19 cellular contexts compared by ENCODE assay signal in the genomic region with DNA sequence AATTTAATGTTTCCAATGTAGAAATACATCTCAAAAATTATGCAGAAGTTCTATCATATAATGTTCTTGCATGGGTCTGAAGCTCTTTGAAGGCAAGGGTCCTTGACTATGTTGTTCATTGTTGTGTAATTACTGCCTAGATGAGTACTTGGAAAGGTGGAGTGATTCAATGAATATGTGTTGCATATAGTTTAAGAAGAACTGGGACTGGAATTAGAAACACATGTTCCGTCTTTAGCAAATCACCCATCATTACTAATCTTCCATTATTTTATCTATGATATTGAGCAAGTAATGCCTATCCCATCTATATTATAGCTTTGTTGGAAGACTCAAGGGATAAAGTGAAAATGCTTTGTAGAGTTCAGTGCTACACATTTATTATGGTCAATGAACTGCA.
A peak's percentile ranks its signal among the peaks of the same experiment; 100 is the strongest.
DNase-seq lines count a peak whose midpoint lies in the region; ATAC-seq and TF ChIP-seq lines count a peak whose summit lies in the region.
"Had no signal": no experiment of that assay in that cellular context is flagged by ENCODE, and none has a peak within 500 bp of the region (broad histone marks: within the 10 kb centered on the region; RNA-seq: fewer than 3 reads in every experiment).

No MANE protein-coding gene starts in this region.

- H3K9me2 ChIP-seq in hepatocyte (replicated peaks; ENCODE audit: insufficient read depth), result no peaks in the 10 kb centered on the region

- no peaks in the 10 kb centered on the region for H3K9me3 Mint-ChIP-seq in HFFc6
- H3K9me3 Mint-ChIP-seq: GM23338 had no signal

- H3K4me1 ChIP-seq in adipocyte (ENCODE audit: control insufficient read depth, insufficient read depth, low read length), result peaks cover 37% of the 10 kb centered on the region
- H3K4me1 ChIP-seq in hepatocyte (ENCODE audit: insufficient read depth), result no peaks in the 10 kb centered on the region
- H3K4me1 ChIP-seq in smooth muscle cell (ENCODE audit: low read depth), result peaks cover 23% of the 10 kb centered on the region
- H3K4me1 ChIP-seq in esophagus muscularis mucosa, result peaks cover 0 to 2% (median 0%) of the 10 kb centered on the region in 4 donors

- H4K20me1 ChIP-seq in hepatocyte (ENCODE audit: insufficient read depth, poor library complexity, severe bottlenecking), result no peaks in the 10 kb centered on the region
- no peaks in the 10 kb centered on the region for H4K20me1 ChIP-seq in smooth muscle cell (ENCODE audit: low read depth)

- H3K4me2 ChIP-seq in hepatocyte, result peak overlapping the region; percentile 2
- H3K4me2 ChIP-seq in smooth muscle cell, result peak overlapping the region; percentile 68
- H3K4me2 ChIP-seq: GM23338 had no signal

- TF ChIP-seq CTCF in HFFc6 (IDR thresholded peaks at IDR 0.05), result no peak
- TF ChIP-seq CTCF in hepatocyte (IDR thresholded peaks at IDR 0.05; ENCODE audit: poor library complexity), result no peak
- TF ChIP-seq CTCF in smooth muscle cell (IDR thresholded peaks at IDR 0.05; ENCODE audit: borderline replicate concordance, insufficient read depth, poor library complexity, severe bottlenecking), result no peak
- no peak for TF ChIP-seq CTCF in esophagus muscularis mucosa (IDR thresholded peaks at IDR 0.05)

- intact Hi-C loops in esophagus muscularis mucosa (cut with DNase I), result no loop called here

- no peak for DNase-seq in HFFc6
- no peak for DNase-seq in adipocyte (ENCODE audit: low read depth)
- no peak for DNase-seq in hepatocyte (ENCODE audit: low spot score)
- no peak for DNase-seq in smooth muscle cell (lab: John Stamatoyannopoulos, UW; ENCODE audit: unreplicated experiment)
- no peak for DNase-seq in esophagus muscularis mucosa (ENCODE audit: extremely low spot score)
- no peak for DNase-seq in UCSD-AML1 (lab: John Stamatoyannopoulos, UW; ENCODE audit: unreplicated experiment)
- DNase-seq: COR-L47, KBM-7, MV-4-11, NCI-H1694 treated with DMSO at 0.1 percent for 48 hours, NCI-H345, NCI-H524 treated with DMSO at 0.1 percent for 48 hours, RPMI8226, SIG-M5 had no signal

- no peak for TF ChIP-seq POLR2A in esophagus muscularis mucosa (IDR thresholded peaks at IDR 0.05; ENCODE audit: low read depth)

- 83% methylated on average over 1 of the region's 1 CpG for WGBS in hepatocyte (ENCODE audit: low lambda C conversion rate, missing lambda C conversion rate)
- 50% methylated on average over 1 of the region's 1 CpG for WGBS in smooth muscle cell (ENCODE audit: low lambda C conversion rate)
- WGBS in esophagus muscularis mucosa, result 96% methylated on average over 1 of the region's 1 CpG

- H3K4me3 Mint-ChIP-seq in HFFc6, result peak overlapping the region; percentile 22; the same call in 1 of the 2 replicates
- H3K4me3 Mint-ChIP-seq: B cell, GM23338 had no signal

- H2AFZ ChIP-seq in hepatocyte, result no peak overlapping the region
- H2AFZ ChIP-seq in smooth muscle cell (ENCODE audit: low read depth), result no peak overlapping the region
- H2AFZ ChIP-seq: GM23338 had no signal

- H3K36me3 ChIP-seq in adipocyte (ENCODE audit: control insufficient read depth, insufficient read depth, low read length, severe bottlenecking), result no peaks in the 10 kb centered on the region
- H3K36me3 ChIP-seq in hepatocyte (replicated peaks; ENCODE audit: insufficient read depth, low read depth), result no peaks in the 10 kb centered on the region
- no peaks in the 10 kb centered on the region for H3K36me3 ChIP-seq in smooth muscle cell (ENCODE audit: low read depth)
- no peaks in the 10 kb centered on the region for H3K36me3 ChIP-seq in esophagus muscularis mucosa

- TF ChIP-seq EP300 in esophagus muscularis mucosa (IDR thresholded peaks at IDR 0.05), result no peak

- H3K36me3 Mint-ChIP-seq in HFFc6 (ENCODE audit: low read depth), result no peaks in the 10 kb centered on the region

- peak overlapping the region; percentile 82 for H3K27ac Mint-ChIP-seq in HFFc6
- H3K27ac Mint-ChIP-seq: B cell, GM23338 had no signal

- peak overlapping the region; percentile 9 for H3K4me3 ChIP-seq in adipocyte (ENCODE audit: low read length)
- no peak overlapping the region for H3K4me3 ChIP-seq in hepatocyte
- no peak overlapping the region for H3K4me3 ChIP-seq in smooth muscle cell
- no peak overlapping the region for H3K4me3 ChIP-seq in esophagus muscularis mucosa
- H3K4me3 ChIP-seq: GM12878, GM23338 had no signal

- no peaks in the 10 kb centered on the region; the same call in 1 of the 2 replicates for H3K27me3 Mint-ChIP-seq in HFFc6 (ENCODE audit: insufficient read depth)
- H3K27me3 Mint-ChIP-seq: B cell had no signal

- H3K9ac ChIP-seq in adipocyte (ENCODE audit: low read length) (peak overlapping the region; percentile 30), smooth muscle cell (ENCODE audit: low read depth) (no peak overlapping the region)

- H3K79me2 ChIP-seq in hepatocyte (no peaks in the 10 kb centered on the region), smooth muscle cell (ENCODE audit: low read depth) (peaks cover 6% of the 10 kb centered on the region)

- peaks cover 36% of the 10 kb centered on the region for H3K4me1 Mint-ChIP-seq in HFFc6 (ENCODE audit: low read depth)
- H3K4me1 Mint-ChIP-seq: B cell had no signal

- H3K27me3 ChIP-seq in adipocyte (replicated peaks; ENCODE audit: control insufficient read depth, insufficient read depth, low read length) (no peaks in the 10 kb centered on the region), hepatocyte (no peaks in the 10 kb centered on the region), smooth muscle cell (ENCODE audit: low read depth) (no peaks in the 10 kb centered on the region), esophagus muscularis mucosa (no peaks in the 10 kb centered on the region)

- H3K27ac ChIP-seq in hepatocyte (no peak overlapping the region), smooth muscle cell (ENCODE audit: low read depth) (peak overlapping the region; percentile 77), esophagus muscularis mucosa (replicated peaks in 1 of 4) (no peak overlapping the region)

- H3K9me3 ChIP-seq in adipocyte (ENCODE audit: control insufficient read depth, low read length), result no peaks in the 10 kb centered on the region
- no peaks in the 10 kb centered on the region for H3K9me3 ChIP-seq in hepatocyte (ENCODE audit: low read depth)
- H3K9me3 ChIP-seq in smooth muscle cell (replicated peaks; ENCODE audit: low read depth), result no peaks in the 10 kb centered on the region
- no peaks in the 10 kb centered on the region for H3K9me3 ChIP-seq in esophagus muscularis mucosa

- peaks cover 12% of the 10 kb centered on the region for H3F3A ChIP-seq in smooth muscle cell (ENCODE audit: low read depth)

- ATAC-seq in HG03159 (IDR thresholded peaks at IDR 0.05; ENCODE audit: unreplicated experiment), result no peak
- ATAC-seq: GM12878, HepG2 had no signal
